Comparison of ENCODE assay signal across 21 cellular contexts in genomic region chr16:24180451-24180850, GRCh38.
DNase-seq lines count a peak whose midpoint lies in the region; ATAC-seq, FAIRE-seq and TF ChIP-seq lines count a peak whose summit lies in the region.
"Had no signal": no experiment of that assay in that cellular context is flagged by ENCODE, and none has a peak within 500 bp of the region (broad histone marks: within the 10 kb centered on the region; RNA-seq: fewer than 3 reads in every experiment).

No MANE protein-coding gene starts in this region.

- H3K36me3 Mint-ChIP-seq in activated T-helper 1 cell treated with anti-CD3 and anti-CD28 coated beads, Interleukin-12 subunit alpha, Interleukin-12 subunit beta, Interleukin-2, Interleukin-4 antibody, amounts not matched to agents 30 ng/mL and 10 ng/mL and 1 ng/mL, durations not matched to agents 14 hours and 24 hours and 36 hours (ENCODE audit: low read depth): peaks cover 29% of the 10 kb centered on the region

- no peak for TF ChIP-seq EP300 in upper lobe of left lung (IDR thresholded peaks at IDR 0.05)

- no peaks in the 10 kb centered on the region for H3K27me3 Mint-ChIP-seq in activated T-helper 1 cell treated with anti-CD3 and anti-CD28 coated beads, Interleukin-12 subunit alpha, Interleukin-12 subunit beta, Interleukin-2, Interleukin-4 antibody, amounts not matched to agents 30 ng/mL and 10 ng/mL and 1 ng/mL, durations not matched to agents 14 hours and 24 hours and 36 hours (ENCODE audit: insufficient read depth)
- H3K27me3 Mint-ChIP-seq: B cell; CD4-positive, alpha-beta T cell had no signal

- no peak for ATAC-seq in upper lobe of left lung (ENCODE audit: low FRiP score in 2 of 2)
- ATAC-seq: A549; CD8-positive, alpha-beta T cell had no signal

- WGBS in small intestine, 3 donors: 27 to 74% (median 43%) methylated on average over 8 of the region's 8 CpGs
- WGBS in upper lobe of left lung, 2 donors: 80 to 91% methylated on average over 7 to 8 of the region's 8 CpGs

- H3K27ac ChIP-seq in Peyer's patch: no peak overlapping the region
- H3K27ac ChIP-seq in small intestine (ENCODE audit: low read depth in 1 of 2, low read length in 1 of 2): no peak overlapping the region
- H3K27ac ChIP-seq in upper lobe of left lung: no peak overlapping the region
- H3K27ac ChIP-seq: A549; BLaER1 treated with 17β-estradiol and CSF1 and Interleukin-3, amounts not matched to agents 10 nM and 100 nM; C4-2B had no signal

- H3K4me1 ChIP-seq in Peyer's patch (no peaks in the 10 kb centered on the region), small intestine (ENCODE audit: control insufficient read depth in 2 of 2, insufficient read depth in 1 of 2, low read depth in 1 of 2, low read length in 1 of 2) (no peaks in the 10 kb centered on the region), upper lobe of left lung (no peaks in the 10 kb centered on the region)
- H3K4me1 ChIP-seq: A549; BLaER1 treated with 17β-estradiol and CSF1 and Interleukin-3, amounts not matched to agents 10 nM and 100 nM; Caco-2 had no signal

- no peaks in the 10 kb centered on the region for H3K4me1 Mint-ChIP-seq in activated T-helper 1 cell treated with anti-CD3 and anti-CD28 coated beads, Interleukin-12 subunit alpha, Interleukin-12 subunit beta, Interleukin-2, Interleukin-4 antibody, amounts not matched to agents 30 ng/mL and 10 ng/mL and 1 ng/mL, durations not matched to agents 14 hours and 24 hours and 36 hours (ENCODE audit: low read depth)
- H3K4me1 Mint-ChIP-seq: B cell had no signal

- H3K27ac Mint-ChIP-seq in activated T-helper 1 cell treated with anti-CD3 and anti-CD28 coated beads, Interleukin-12 subunit alpha, Interleukin-12 subunit beta, Interleukin-2, Interleukin-4 antibody, amounts not matched to agents 30 ng/mL and 10 ng/mL and 1 ng/mL, durations not matched to agents 14 hours and 24 hours and 36 hours: peak overlapping the region; percentile 16
- H3K27ac Mint-ChIP-seq: B cell; CD4-positive, alpha-beta T cell; CD8-positive, alpha-beta T cell had no signal

- H3K4me3 ChIP-seq in Peyer's patch (no peak overlapping the region), small intestine (ENCODE audit: low read depth in 1 of 2, low read length in 2 of 2) (no peak overlapping the region), upper lobe of left lung (no peak overlapping the region)
- H3K4me3 ChIP-seq: A549; BLaER1 treated with 17β-estradiol and CSF1 and Interleukin-3, amounts not matched to agents 10 nM and 100 nM had no signal

- no peaks in the 10 kb centered on the region for H3K36me3 ChIP-seq in Peyer's patch
- no peaks in the 10 kb centered on the region for H3K36me3 ChIP-seq in small intestine (ENCODE audit: control insufficient read depth in 2 of 2, insufficient read depth in 2 of 2, low read length in 2 of 2)
- peaks cover 0 to 4% (median 0%) of the 10 kb centered on the region in 4 donors for H3K36me3 ChIP-seq in upper lobe of left lung

- intact Hi-C loops in activated T-helper 1 cell treated with anti-CD3 and anti-CD28 coated beads, Interleukin-12 subunit alpha, Interleukin-12 subunit beta, Interleukin-2, Interleukin-4 antibody, amounts not matched to agents 30 ng/mL and 10 ng/mL and 1 ng/mL, durations not matched to agents 14 hours and 24 hours and 36 hours (cut with micrococcal nuclease): no loop called here

- H3K27me3 ChIP-seq in Peyer's patch (no peaks in the 10 kb centered on the region), small intestine (ENCODE audit: control insufficient read depth in 2 of 2, insufficient read depth in 2 of 2, low read length in 2 of 2) (no peaks in the 10 kb centered on the region), upper lobe of left lung (no peaks in the 10 kb centered on the region)
- H3K27me3 ChIP-seq: BLaER1 treated with 17β-estradiol and CSF1 and Interleukin-3, amounts not matched to agents 10 nM and 100 nM had no signal

- no peak overlapping the region for H3K4me3 Mint-ChIP-seq in activated T-helper 1 cell treated with anti-CD3 and anti-CD28 coated beads, Interleukin-12 subunit alpha, Interleukin-12 subunit beta, Interleukin-2, Interleukin-4 antibody, amounts not matched to agents 30 ng/mL and 10 ng/mL and 1 ng/mL, durations not matched to agents 14 hours and 24 hours and 36 hours
- H3K4me3 Mint-ChIP-seq: B cell; CD4-positive, alpha-beta T cell; CD8-positive, alpha-beta T cell had no signal

- TF ChIP-seq POLR2A in Peyer's patch (IDR thresholded peaks at IDR 0.05) (no peak), upper lobe of left lung (IDR thresholded peaks at IDR 0.05) (no peak)

- H3K9me3 ChIP-seq in Peyer's patch (no peaks in the 10 kb centered on the region), small intestine (ENCODE audit: control insufficient read depth, low read depth) (no peaks in the 10 kb centered on the region), upper lobe of left lung (no peaks in the 10 kb centered on the region)
- H3K9me3 ChIP-seq: A549; BLaER1 treated with 17β-estradiol and CSF1 and Interleukin-3, amounts not matched to agents 10 nM and 100 nM; Caco-2 had no signal

- DNase-seq in Peyer's patch (peak in 2 of 3 donors; percentile 49 to 73), small intestine (peak; percentile 86), upper lobe of left lung (no peak), A172 (ENCODE audit: low spot score) (no peak)
- DNase-seq in activated T-helper 1 cell treated with anti-CD3 and anti-CD28 coated beads, Interleukin-12 subunit alpha, Interleukin-12 subunit beta, Interleukin-2, Interleukin-4 antibody, amounts not matched to agents 30 ng/mL and 10 ng/mL and 1 ng/mL, durations not matched to agents 14 hours and 24 hours and 36 hours (ENCODE audit: low spot score): no peak
- DNase-seq: 8988T; AML-193; Caco-2; Calu3; CD4-positive, alpha-beta T cell; CD8-positive, alpha-beta T cell; DMS79 treated with DMSO at 0.1 percent for 48 hours; GF-D8 had no signal

- H3K9me3 Mint-ChIP-seq in activated T-helper 1 cell treated with anti-CD3 and anti-CD28 coated beads, Interleukin-12 subunit alpha, Interleukin-12 subunit beta, Interleukin-2, Interleukin-4 antibody, amounts not matched to agents 30 ng/mL and 10 ng/mL and 1 ng/mL, durations not matched to agents 14 hours and 24 hours and 36 hours: no peaks in the 10 kb centered on the region
- H3K9me3 Mint-ChIP-seq: CD4-positive, alpha-beta T cell; CD8-positive, alpha-beta T cell had no signal

- TF ChIP-seq CTCF in Peyer's patch (IDR thresholded peaks at IDR 0.05) (no peak), upper lobe of left lung (IDR thresholded peaks at IDR 0.05) (no peak)

- no peak for FAIRE-seq in small intestine (lab: Jason Lieb, UNC)
- FAIRE-seq: A549, D721Med, G401.6, GM12891, GM19239 had no signal

Comparison
In these comparisons a context has a peak if more than half of its experiments do, and no peak if none do; other contexts are left out.
1. DNase-seq: peak in Peyer's patch (2 of 3) and small intestine (single experiment); none in activated T-helper 1 cell treated with anti-CD3 and anti-CD28 coated beads, Interleukin-12 subunit alpha, Interleukin-12 subunit beta, Interleukin-2, Interleukin-4 antibody, amounts not matched to agents 30 ng/mL and 10 ng/mL and 1 ng/mL, durations not matched to agents 14 hours and 24 hours and 36 hours (single experiment), upper lobe of left lung (0 of 2) and A172 (single experiment).